8 cellular contexts compared by ENCODE assay signal in the genomic region with DNA sequence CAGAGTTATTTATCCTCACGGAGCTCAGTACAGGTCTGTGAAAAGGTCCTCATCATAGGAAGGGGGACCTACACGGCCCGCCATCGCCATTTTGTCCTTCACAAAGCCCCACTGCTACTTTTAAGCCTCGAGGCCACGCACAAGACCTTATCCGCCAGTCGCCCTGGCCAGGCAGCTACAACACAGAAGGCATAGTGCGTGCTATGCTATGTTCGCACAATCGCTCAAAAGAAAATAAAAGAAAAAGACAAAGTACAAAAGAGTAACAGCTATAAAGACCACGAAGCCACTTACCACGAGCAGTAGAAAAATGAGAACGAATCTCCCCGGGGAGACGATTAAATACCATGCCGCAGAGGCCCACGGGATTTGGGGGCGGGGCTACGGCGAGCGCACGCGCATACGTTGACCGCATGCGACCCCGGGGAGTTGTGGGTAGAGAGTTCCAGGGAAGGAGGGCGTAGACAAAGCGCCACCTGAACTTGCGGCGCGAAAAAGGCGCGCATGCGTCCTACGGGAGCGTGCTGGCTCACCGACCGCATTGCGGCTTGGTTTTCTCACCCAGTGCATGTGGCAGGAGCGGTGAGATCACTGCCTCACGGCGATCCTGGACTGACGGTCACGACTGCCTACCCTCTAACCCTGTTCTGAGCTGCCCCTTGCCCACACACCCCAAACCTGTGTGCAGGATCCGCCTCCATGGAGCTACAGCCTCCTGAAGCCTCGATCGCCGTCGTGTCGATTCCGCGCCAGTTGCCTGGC. TPM values are rescaled to one million over a fixed set of nuclear protein-coding genes. Genes with fewer than 3 reads are reported as not detected.
A peak's percentile ranks its signal among the peaks of the same experiment; 100 is the strongest.
DNase-seq lines count a peak whose midpoint lies in the region; ATAC-seq and TF ChIP-seq lines count a peak whose summit lies in the region.

No MANE protein-coding gene starts in this region.

- H3K4me1 ChIP-seq in spleen = peaks cover 22 to 72% (median 52%) of the 10 kb centered on the region in 6 donors

- POLR2A ChIA-PET in AG04450 (lab: Yijun Ruan, JAX) = interaction anchor here (0.5 to 9.3 kb wide), 21 partner anchors 9 to 254 kb away, joined by 3 to 172 read pairs (median 5); a partner anchor contains a TSS

- DNase-seq in AG04450 (ENCODE audit: low read depth, low spot score) = peak; percentile 98
- DNase-seq in NCI-H2227 (lab: John Stamatoyannopoulos, UW; ENCODE audit: unreplicated experiment) = peak; percentile 99
- DNase-seq in cardiac fibroblast (ENCODE audit: low read depth in 2 of 2) = peak; percentile 98 to 99
- peak; percentile 98 for DNase-seq in inferior parietal cortex (ENCODE audit: extremely low spot score)
- DNase-seq in spleen = peak; percentile 99

- CTCF ChIA-PET in AG04450 (lab: Charles Lee) = interaction anchor here (1.2 to 5.0 kb wide), 3 partner anchors 9 to 69 kb away, joined by 4 to 40 read pairs (median 7); a partner anchor contains a TSS

- H3K4me3 ChIP-seq in AG04450 (ENCODE audit: low read depth, low read length) (peak overlapping the region; percentile 96), WI38 (ENCODE audit: low read depth, low read length) (peak overlapping the region; percentile 70), cardiac fibroblast (replicated peaks in 1 of 2; ENCODE audit: low read depth in 2 of 2, low read length in 2 of 2) (peak overlapping the region; percentile 82 to 85), spleen (peak overlapping the region; percentile 61 to 95 (median 85))

- TF ChIP-seq CTCF in AG04450 (IDR thresholded peaks at IDR 0.05; ENCODE audit: low read depth, low read length) (no peak), WI38 (IDR thresholded peaks at IDR 0.05; ENCODE audit: low read depth, low read length) (no peak), cardiac fibroblast (IDR thresholded peaks at IDR 0.05; ENCODE audit: low read depth, low read length) (no peak), spleen (IDR thresholded peaks at IDR 0.05 in 8 of 11, conservative IDR thresholded peaks at IDR 0.05 in 3 of 11) (peak in 6 of 11 experiments; percentile 6 to 52 (median 36))

- H3K36me3 ChIP-seq in spleen = peaks cover 0 to 39% (median 33%) of the 10 kb centered on the region in 6 donors

- ATAC-seq in GM18907 (IDR thresholded peaks at IDR 0.05; ENCODE audit: unreplicated experiment) (peak; percentile 81), HG03139 (IDR thresholded peaks at IDR 0.05; ENCODE audit: unreplicated experiment) (peak; percentile 84)

- TF ChIP-seq POLR2A in spleen (IDR thresholded peaks at IDR 0.05) = peak; percentile 85 to 92 (median 91)

- H3K9me3 ChIP-seq in AG04450 (ENCODE audit: control insufficient read depth, insufficient read depth, low read length) = no peaks in the 10 kb centered on the region
- no peaks in the 10 kb centered on the region for H3K9me3 ChIP-seq in spleen

- intact Hi-C loops in spleen (cut with DNase I; ENCODE audit: low total_unique reads) = loop anchor here (5.0 kb wide), 1 partner anchor 68 kb away; a partner anchor contains a TSS

- 0 to 1% (median 0%) methylated on average over 41 to 54 of the region's 54 CpGs for WGBS in spleen, 5 donors

- peak overlapping the region; percentile 91 for H3K27ac ChIP-seq in AG04450 (ENCODE audit: low read depth, low read length)
- H3K27ac ChIP-seq in spleen = peak overlapping the region; percentile 45 to 90 (median 86)

- no peaks in the 10 kb centered on the region for H3K27me3 ChIP-seq in AG04450 (ENCODE audit: control insufficient read depth, insufficient read depth, low read length)
- H3K27me3 ChIP-seq in spleen (replicated peaks in 1 of 7) = no peaks in the 10 kb centered on the region

RNA-seq across cellular contexts. Expression of a gene that starts 16.4 kb away (rescaled TPM):
- 18.0 and 21.6 TPM in 2 replicates for polyA plus RNA-seq in AG04450 (2011; rRNA removed)
- 112 and 141 TPM in 2 replicates for polyA minus RNA-seq in AG04450 (2011; rRNA and poly(A)+ RNA removed)
- 10 to 100 TPM; 29.0 to 62.2 (median 46.4) TPM for total RNA-seq in spleen
- polyA plus RNA-seq in spleen = 10 to 100 TPM; 56.0 to 66.2 (median 60.1) TPM

RNA-seq across cellular contexts. Expression of a gene that starts 23.1 kb away (rescaled TPM):
- polyA plus RNA-seq in AG04450 (2011; rRNA removed) = not detected in 2 replicates
- not detected in 2 replicates for polyA minus RNA-seq in AG04450 (2011; rRNA and poly(A)+ RNA removed)
- not detected for total RNA-seq in spleen
- polyA plus RNA-seq in spleen = not detected

RNA-seq across cellular contexts. Expression of a gene that starts 23.9 kb away (rescaled TPM):
- polyA plus RNA-seq in AG04450 (2011; rRNA removed) = 51.7 and 52.1 TPM in 2 replicates
- 62.7 and 72.0 TPM in 2 replicates for polyA minus RNA-seq in AG04450 (2011; rRNA and poly(A)+ RNA removed)
- 10 to 100 TPM; 40.5 to 50.7 (median 43.7) TPM for total RNA-seq in spleen
- polyA plus RNA-seq in spleen = 10 to 100 TPM; 20.9 to 27.0 (median 23.5) TPM

RNA-seq across cellular contexts. Expression of a gene that starts 24.9 kb away (rescaled TPM):
- polyA plus RNA-seq in AG04450 (2011; rRNA removed) = 263 and 284 TPM in 2 replicates
- polyA minus RNA-seq in AG04450 (2011; rRNA and poly(A)+ RNA removed) = 177 and 196 TPM in 2 replicates
- total RNA-seq in spleen = 100 to 1,000 TPM; 102 to 138 (median 114) TPM
- 10 to 100 TPM; 48.7 to 58.4 (median 52.8) TPM for polyA plus RNA-seq in spleen

RNA-seq across cellular contexts. Expression of a gene that starts 50.5 kb away (rescaled TPM):
- polyA plus RNA-seq in AG04450 (2011; rRNA removed) (48.9 and 66.1 TPM in 2 replicates), spleen (100 to 1,000 TPM in 2 of 3 donors, 10 to 100 TPM in 1; 83.1 to 271 (median 194) TPM)
- 38.3 and 45.0 TPM in 2 replicates for polyA minus RNA-seq in AG04450 (2011; rRNA and poly(A)+ RNA removed)
- total RNA-seq in spleen = 100 to 1,000 TPM in 4 of 7 donors, 10 to 100 TPM in 3; 87.7 to 125 (median 118) TPM

Comparison
In these comparisons a context has a peak if more than half of its experiments do, and no peak if none do; other contexts are left out.
1. Peak in every context shown above with its lines: DNase-seq, ATAC-seq, H3K4me3 ChIP-seq and H3K27ac ChIP-seq.
2. CTCF ChIP-seq: peak in spleen (6 of 11); none in AG04450 (single experiment), WI38 (single experiment) and cardiac fibroblast (single experiment).